Comparison of ENCODE assay signal across 9 cellular contexts in genomic region chr5:139443766-139444473, GRCh38. TPM values are rescaled to one million over a fixed set of nuclear protein-coding genes. Genes with fewer than 3 reads are reported as not detected.
DNase-seq lines count a peak whose midpoint lies in the region; ATAC-seq lines count a peak whose summit lies in the region.
"Had no signal": no experiment of that assay in that cellular context is flagged by ENCODE, and none has a peak within 500 bp of the region (broad histone marks: within the 10 kb centered on the region; RNA-seq: fewer than 3 reads in every experiment).

No MANE protein-coding gene starts in this region.

- H3K27ac ChIP-seq in aorta (ENCODE audit: low read depth in 1 of 2, low read length in 2 of 2), result no peak overlapping the region

- H3K4me3 ChIP-seq in adipocyte (ENCODE audit: low read length) (no peak overlapping the region), aorta (ENCODE audit: low read length in 2 of 2) (no peak overlapping the region)

- H3K9me3 ChIP-seq in adipocyte (ENCODE audit: control insufficient read depth, low read length) (no peaks in the 10 kb centered on the region), aorta (ENCODE audit: control insufficient read depth, low read length) (no peaks in the 10 kb centered on the region)

- ATAC-seq in aorta (ENCODE audit: low FRiP score), result no peak
- ATAC-seq in HG02798 (IDR thresholded peaks at IDR 0.05; ENCODE audit: poor library complexity, unreplicated experiment), result no peak
- no peak for ATAC-seq in GM18511 (IDR thresholded peaks at IDR 0.05; ENCODE audit: unreplicated experiment)

- H3K4me1 ChIP-seq in adipocyte (ENCODE audit: control insufficient read depth, insufficient read depth, low read length) (peaks cover 12% of the 10 kb centered on the region), aorta (ENCODE audit: control insufficient read depth in 1 of 2, insufficient read depth in 2 of 2, low read length in 2 of 2) (no peaks in the 10 kb centered on the region)

- no peaks in the 10 kb centered on the region for H3K36me3 ChIP-seq in adipocyte (ENCODE audit: control insufficient read depth, insufficient read depth, low read length, severe bottlenecking)
- H3K36me3 ChIP-seq in aorta (ENCODE audit: control insufficient read depth in 1 of 2, insufficient read depth in 2 of 2, low read length in 1 of 2), result no peaks in the 10 kb centered on the region

- 88 to 91% methylated on average over 4 of the region's 4 CpGs for WGBS in aorta, 2 donors

- intact Hi-C loops in aorta (cut with DNase I), result loop anchor here in 1 of 2 donors (5.0 kb wide), 1 partner anchor 33 kb away; no protein-coding TSS in a partner anchor

- no peaks in the 10 kb centered on the region for H3K27me3 ChIP-seq in adipocyte (replicated peaks; ENCODE audit: control insufficient read depth, insufficient read depth, low read length)
- no peaks in the 10 kb centered on the region for H3K27me3 ChIP-seq in aorta (ENCODE audit: control insufficient read depth in 1 of 2, insufficient read depth in 2 of 2, low read length in 1 of 2)

- DNase-seq in EH (ENCODE audit: low read depth) (peak; percentile 94), NCI-H2227 (lab: John Stamatoyannopoulos, UW; ENCODE audit: unreplicated experiment) (peak; percentile 36), adipocyte (ENCODE audit: low read depth) (peak; percentile 47), midbrain (lab: John Stamatoyannopoulos, UW) (peak; percentile 8), aorta (no peak), MV-4-11 (lab: John Stamatoyannopoulos, UW) (no peak)
- DNase-seq: naive B cell had no signal

- H3K9ac ChIP-seq in adipocyte (ENCODE audit: low read length), result no peak overlapping the region

RNA-seq across cellular contexts. Expression of gene DNAJC18, which starts 4.6 kb away (rescaled TPM):
- 10 to 100 TPM; 18.5 to 26.4 TPM for total RNA-seq in aorta
- polyA plus RNA-seq in aorta, result 1 to 10 TPM; 4.3 to 9.7 TPM

RNA-seq across cellular contexts. Expression of gene ECSCR, which starts 18.6 kb away (rescaled TPM):
- total RNA-seq in aorta, result 10 to 100 TPM; 33.2 to 51.3 TPM
- 10 to 100 TPM in 1 of 2 donors, 1 to 10 TPM in 1; 6.1 to 11.6 TPM for polyA plus RNA-seq in aorta

RNA-seq across cellular contexts. Expression of gene SMIM33, which starts 26.9 kb away (rescaled TPM):
- total RNA-seq in aorta, result not detected
- not detected for polyA plus RNA-seq in aorta

RNA-seq across cellular contexts. Expression of gene STING1, which starts 38.6 kb away (rescaled TPM):
- total RNA-seq in aorta, result 100 to 1,000 TPM; 111 to 151 TPM
- polyA plus RNA-seq in aorta, result 100 to 1,000 TPM in 1 of 2 donors, 10 to 100 TPM in 1; 23.9 to 180 TPM

RNA-seq across cellular contexts. Expression of gene SPATA24, which starts 40.0 kb away (rescaled TPM):
- 1 to 10 TPM; 2.2 to 3.1 TPM for total RNA-seq in aorta
- polyA plus RNA-seq in aorta, result 1 to 10 TPM; 6.3 to 7.7 TPM

Comparison
In these comparisons a context has a peak if more than half of its experiments do, and no peak if none do; other contexts are left out.
1. DNase-seq: peak in EH (single experiment), NCI-H2227 (single experiment), adipocyte (single experiment) and midbrain (single experiment); none in aorta (0 of 2) and MV-4-11 (single experiment).